Comparison of ENCODE assay signal across 20 cellular contexts in genomic region chr6:3789018-3789895, GRCh38. TPM values are rescaled to one million over a fixed set of nuclear protein-coding genes. Genes with fewer than 3 reads are reported as not detected.
DNase-seq lines count a peak whose midpoint lies in the region; ATAC-seq, FAIRE-seq and TF ChIP-seq lines count a peak whose summit lies in the region.
"Had no signal": no experiment of that assay in that cellular context is flagged by ENCODE, and none has a peak within 500 bp of the region (broad histone marks: within the 10 kb centered on the region; RNA-seq: fewer than 3 reads in every experiment).

No MANE protein-coding gene starts in this region.

- POLR2A ChIA-PET in WTC11 (lab: Charles Lee): interaction anchor here (0.6 kb wide), 1 partner anchor 228 kb away, joined by 3 read pairs; no protein-coding TSS in a partner anchor
- POLR2A ChIA-PET in T-cell (lab: Charles Lee): no interaction called here

- H3K4me3 Mint-ChIP-seq in WTC11 (no peak overlapping the region), osteocyte (ENCODE audit: unreplicated experiment) (no peak overlapping the region), T-cell (no peak overlapping the region)
- H3K4me3 Mint-ChIP-seq: activated CD4-positive, alpha-beta memory T cell treated with anti-CD3 and anti-CD28 coated beads for 36 hours; activated naive CD8-positive, alpha-beta T cell; activated T-cell treated with anti-CD3 and anti-CD28 coated beads, Interleukin-2, amount 50 U/mL, for 4 hours; stimulated activated naive B cell treated with anti-CD40 and anti-IgM and Interleukin-4, amounts not matched to agents 10 μg/mL and 1 μg/mL and 100 μg/mL, for 72 hours had no signal

- H3K9me3 Mint-ChIP-seq in WTC11 (no peaks in the 10 kb centered on the region), osteocyte (ENCODE audit: unreplicated experiment) (no peaks in the 10 kb centered on the region), T-cell (no peaks in the 10 kb centered on the region)
- H3K9me3 Mint-ChIP-seq: activated CD4-positive, alpha-beta memory T cell treated with anti-CD3 and anti-CD28 coated beads for 36 hours; activated T-cell treated with anti-CD3 and anti-CD28 coated beads, Interleukin-2, amount 50 U/mL, for 4 hours had no signal

- TF ChIP-seq POLR2A in GM12891 (IDR thresholded peaks at IDR 0.05; ENCODE audit: low read depth, low read length): no peak

- TF ChIP-seq CTCF in WTC11 (IDR thresholded peaks at IDR 0.05) (no peak), osteocyte (IDR thresholded peaks at IDR 0.05) (no peak)

- H3K36me3 Mint-ChIP-seq in WTC11 (no peaks in the 10 kb centered on the region), osteocyte (ENCODE audit: unreplicated experiment) (no peaks in the 10 kb centered on the region), T-cell (no peaks in the 10 kb centered on the region)
- H3K36me3 Mint-ChIP-seq: activated CD4-positive, alpha-beta memory T cell treated with anti-CD3 and anti-CD28 coated beads for 36 hours; activated naive CD8-positive, alpha-beta T cell had no signal

- DNase-seq in EH (ENCODE audit: low read depth) (peak; percentile 42), WTC11 (ENCODE audit: low spot score) (no peak), fibroblast of peridontal ligament (ENCODE audit: extremely low read depth) (peak; percentile 37), osteocyte (ENCODE audit: extremely low spot score, unreplicated experiment) (no peak), NCI-H82 treated with DMSO at 0.1 percent for 48 hours (lab: John Stamatoyannopoulos, UW; ENCODE audit: unreplicated experiment) (no peak), T-cell (no peak), GM12891 (ENCODE audit: insufficient read length, low spot score) (no peak)
- DNase-seq: activated CD4-positive, alpha-beta memory T cell treated with anti-CD3 and anti-CD28 coated beads for 36 hours; activated T-cell treated with anti-CD3 and anti-CD28 coated beads, Interleukin-2, amount 50 U/mL, for 4 hours; Calu3; GF-D8; head of caudate nucleus; Karpas-422; NCI-H1436; NCI-H446 treated with DMSO at 0.1 percent for 48 hours; nucleus accumbens; stimulated activated naive B cell treated with anti-CD40 and anti-IgM and Interleukin-4, amounts not matched to agents 10 μg/mL and 1 μg/mL and 100 μg/mL, for 72 hours had no signal

- no peak for FAIRE-seq in GM12891 (lab: Jason Lieb, UNC)
- FAIRE-seq: keratinocyte had no signal

- ATAC-seq in WTC11 (no peak), HG03442 (IDR thresholded peaks at IDR 0.05; ENCODE audit: unreplicated experiment) (no peak), T-cell (replicated peaks in 1 of 4) (no peak)
- ATAC-seq: activated T-cell treated with anti-CD3 and anti-CD28 coated beads, Interleukin-2, amount 50 U/mL, for 4 hours; stimulated activated naive B cell treated with anti-CD40 and anti-IgM and Interleukin-4, amounts not matched to agents 10 μg/mL and 1 μg/mL and 100 μg/mL, for 72 hours had no signal

- H3K27me3 Mint-ChIP-seq in WTC11 (ENCODE audit: low read depth) (no peaks in the 10 kb centered on the region), osteocyte (ENCODE audit: unreplicated experiment) (no peaks in the 10 kb centered on the region), T-cell (no peaks in the 10 kb centered on the region)
- H3K27me3 Mint-ChIP-seq: activated CD4-positive, alpha-beta memory T cell treated with anti-CD3 and anti-CD28 coated beads for 36 hours; activated naive CD8-positive, alpha-beta T cell; stimulated activated naive B cell treated with anti-CD40 and anti-IgM and Interleukin-4, amounts not matched to agents 10 μg/mL and 1 μg/mL and 100 μg/mL, for 72 hours had no signal

- peaks cover 15% of the 10 kb centered on the region for H3K4me1 Mint-ChIP-seq in WTC11
- peaks cover 63% of the 10 kb centered on the region for H3K4me1 Mint-ChIP-seq in osteocyte (ENCODE audit: unreplicated experiment)
- no peaks in the 10 kb centered on the region for H3K4me1 Mint-ChIP-seq in T-cell

- CTCF ChIA-PET in WTC11 (lab: Charles Lee): interaction anchor here (0.6 to 2.9 kb wide), 2 partner anchors 49 to 60 kb away, joined by 3 to 14 read pairs; partner anchors contain the start of gene FAM50B
- CTCF ChIA-PET in T-cell (lab: Charles Lee): no interaction called here

- no peak overlapping the region for H3K27ac Mint-ChIP-seq in WTC11
- peak overlapping the region; percentile 75 for H3K27ac Mint-ChIP-seq in osteocyte (ENCODE audit: unreplicated experiment)
- no peak overlapping the region for H3K27ac Mint-ChIP-seq in T-cell
- H3K27ac Mint-ChIP-seq: activated CD4-positive, alpha-beta memory T cell treated with anti-CD3 and anti-CD28 coated beads for 36 hours; activated naive CD8-positive, alpha-beta T cell; stimulated activated naive B cell treated with anti-CD40 and anti-IgM and Interleukin-4, amounts not matched to agents 10 μg/mL and 1 μg/mL and 100 μg/mL, for 72 hours had no signal

TF ChIP-seq in WTC11, 78 proteins besides CTCF, POLR2A, EP300 and RAD21:
- TF ChIP-seq GABPB1 (CRISPR knock-in tag; IDR thresholded peaks at IDR 0.05): peak; percentile 82
- TF ChIP-seq, protein P1, sequence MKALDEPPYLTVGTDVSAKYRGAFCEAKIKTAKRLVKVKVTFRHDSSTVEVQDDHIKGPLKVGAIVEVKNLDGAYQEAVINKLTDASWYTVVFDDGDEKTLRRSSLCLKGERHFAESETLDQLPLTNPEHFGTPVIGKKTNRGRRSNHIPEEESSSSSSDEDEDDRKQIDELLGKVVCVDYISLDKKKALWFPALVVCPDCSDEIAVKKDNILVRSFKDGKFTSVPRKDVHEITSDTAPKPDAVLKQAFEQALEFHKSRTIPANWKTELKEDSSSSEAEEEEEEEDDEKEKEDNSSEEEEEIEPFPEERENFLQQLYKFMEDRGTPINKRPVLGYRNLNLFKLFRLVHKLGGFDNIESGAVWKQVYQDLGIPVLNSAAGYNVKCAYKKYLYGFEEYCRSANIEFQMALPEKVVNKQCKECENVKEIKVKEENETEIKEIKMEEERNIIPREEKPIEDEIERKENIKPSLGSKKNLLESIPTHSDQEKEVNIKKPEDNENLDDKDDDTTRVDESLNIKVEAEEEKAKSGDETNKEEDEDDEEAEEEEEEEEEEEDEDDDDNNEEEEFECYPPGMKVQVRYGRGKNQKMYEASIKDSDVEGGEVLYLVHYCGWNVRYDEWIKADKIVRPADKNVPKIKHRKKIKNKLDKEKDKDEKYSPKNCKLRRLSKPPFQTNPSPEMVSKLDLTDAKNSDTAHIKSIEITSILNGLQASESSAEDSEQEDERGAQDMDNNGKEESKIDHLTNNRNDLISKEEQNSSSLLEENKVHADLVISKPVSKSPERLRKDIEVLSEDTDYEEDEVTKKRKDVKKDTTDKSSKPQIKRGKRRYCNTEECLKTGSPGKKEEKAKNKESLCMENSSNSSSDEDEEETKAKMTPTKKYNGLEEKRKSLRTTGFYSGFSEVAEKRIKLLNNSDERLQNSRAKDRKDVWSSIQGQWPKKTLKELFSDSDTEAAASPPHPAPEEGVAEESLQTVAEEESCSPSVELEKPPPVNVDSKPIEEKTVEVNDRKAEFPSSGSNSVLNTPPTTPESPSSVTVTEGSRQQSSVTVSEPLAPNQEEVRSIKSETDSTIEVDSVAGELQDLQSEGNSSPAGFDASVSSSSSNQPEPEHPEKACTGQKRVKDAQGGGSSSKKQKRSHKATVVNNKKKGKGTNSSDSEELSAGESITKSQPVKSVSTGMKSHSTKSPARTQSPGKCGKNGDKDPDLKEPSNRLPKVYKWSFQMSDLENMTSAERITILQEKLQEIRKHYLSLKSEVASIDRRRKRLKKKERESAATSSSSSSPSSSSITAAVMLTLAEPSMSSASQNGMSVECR (CRISPR knock-in tag; IDR thresholded peaks at IDR 0.05; ENCODE audit: borderline replicate concordance): no peak

TF ChIP-seq in GM12891, 5 proteins besides CTCF, POLR2A, EP300 and RAD21:
- TF ChIP-seq PAX5 (IDR thresholded peaks at IDR 0.05; ENCODE audit: insufficient read depth, low read length, severe bottlenecking) (no peak), POLR2AphosphoS5 (IDR thresholded peaks at IDR 0.05; ENCODE audit: low read depth, low read length) (no peak), POU2F2 (IDR thresholded peaks at IDR 0.05; ENCODE audit: low read depth, low read length) (no peak), TAF1 (IDR thresholded peaks at IDR 0.05; ENCODE audit: low read depth, low read length) (no peak)
TF ChIP-seq in GM12891: peak in this region for 0.

RNA-seq across cellular contexts. Expression of gene PXDC1, which starts 37.7 kb away (rescaled TPM):
- total RNA-seq in WTC11 (2021): 3.3 to 4.4 TPM (median 3.9 TPM) in 3 replicates
- total RNA-seq in osteocyte: 129 and 131 TPM in 2 replicates
- 1 to 10 TPM in 1 of 5 donors, under 1 TPM in 4; 0.30 to 1.2 (median 0.41) TPM for total RNA-seq in T-cell
- polyA plus RNA-seq in GM12891 (2012; ENCODE audit: low read depth, missing spikeins): 0.22 TPM

RNA-seq across cellular contexts. Expression of gene FAM50B, which starts 59.9 kb away (rescaled TPM):
- total RNA-seq in WTC11 (2021): 2.1 to 3.6 TPM (median 3.3 TPM) in 3 replicates
- total RNA-seq in osteocyte: 0.37 and 0.70 TPM in 2 replicates
- total RNA-seq in T-cell: 10 to 100 TPM in 3 of 5 donors, 1 to 10 TPM in 2; 2.3 to 14.9 (median 11.6) TPM
- 5.0 TPM for polyA plus RNA-seq in GM12891 (2012; ENCODE audit: low read depth, missing spikeins)

Comparison
In these comparisons a context has a peak if more than half of its experiments do, and no peak if none do; other contexts are left out.
1. DNase-seq: peak in EH (single experiment) and fibroblast of peridontal ligament (single experiment); none in WTC11 (single experiment), osteocyte (single experiment), NCI-H82 treated with DMSO at 0.1 percent for 48 hours (single experiment), T-cell (0 of 34) and GM12891 (single experiment).
2. RNA of gene PXDC1, which starts 37.7 kb away (total RNA-seq): 129 to 131 TPM in osteocyte; 3.3 to 4.4 TPM in WTC11 and 0.30 to 1.2 TPM in T-cell; every median in the first group is over 10 times any median in the second.